Comparison of ENCODE assay signal across 32 cellular contexts in genomic region chr11:34846467-34846866, GRCh38.
"Had no signal": no experiment of that assay in that cellular context is flagged by ENCODE, and none has a peak within 500 bp of the region (broad histone marks: within the 10 kb centered on the region; RNA-seq: fewer than 3 reads in every experiment).

No MANE protein-coding gene starts in this region.

- DNase-seq: activated B cell treated with CpG ODN at 0.5 μM for 24 hours; activated CD4-positive, alpha-beta memory T cell treated with anti-CD3 and anti-CD28 coated beads for 36 hours; activated CD4-positive, alpha-beta T cell treated with anti-CD3 and anti-CD28 coated beads for 4 hours; activated CD4-positive, alpha-beta T cell treated with anti-CD3 and anti-CD28 coated beads, Interleukin-2, amount 10 ng/mL, durations not matched to agents 24 days and 14 days; activated CD4-positive, alpha-beta T cell treated with anti-CD3 and anti-CD28 coated beads, Interleukin-2, amount 50 U/mL, for 1 hour; activated CD4-positive, alpha-beta T cell treated with anti-CD3 and anti-CD28 coated beads, Interleukin-2, amount 50 U/mL, for 4 hours; activated CD4-positive, CD25-positive, alpha-beta regulatory T cell treated with anti-CD3 and anti-CD28 coated beads, Interleukin-2, amount 50 U/mL, for 72 hours; activated CD8-positive, alpha-beta memory T cell treated with anti-CD3 and anti-CD28 coated beads, Interleukin-2, amount 50 U/mL, for 4 hours; activated CD8-positive, alpha-beta T cell treated with anti-CD3 and anti-CD28 coated beads for 36 hours; activated effector memory CD4-positive, alpha-beta T cell treated with anti-CD3 and anti-CD28 coated beads, Interleukin-2, amount 50 U/mL, for 16 hours; activated gamma-delta T cell treated with Interleukin-2 at 50 U/mL for 16 hours; activated naive CD4-positive, alpha-beta T cell; activated naive CD4-positive, alpha-beta T cell treated with anti-CD3 and anti-CD28 coated beads for 36 hours; activated naive CD4-positive, alpha-beta T cell treated with anti-CD3 and anti-CD28 coated beads, Interleukin-2, amount 50 U/mL, for 16 hours; activated naive CD8-positive, alpha-beta T cell treated with anti-CD3 and anti-CD28 coated beads for 36 hours; activated T-cell treated with anti-CD3 and anti-CD28 coated beads for 4 hours; activated T-cell treated with anti-CD3 and anti-CD28 coated beads, Interleukin-2, amount 50 U/mL, for 1 hour; activated T-cell treated with anti-CD3 and anti-CD28 coated beads, Interleukin-2, amount 50 U/mL, for 4 hours; activated T-cell treated with anti-CD3 and anti-CD28 coated beads, Interleukin-2, amount 50 U/mL, for 72 hours; adrenal gland; amniotic stem cell; aorta; body of pancreas; caudate nucleus; cerebellar nuclear complex; T-helper 1 cell; T-helper 2 cell; T-helper 9 cell had no signal

- H3K27ac ChIP-seq: adrenal gland, body of pancreas, cardiac muscle cell, VCaP had no signal

- H3K4me3 ChIP-seq: adrenal gland, body of pancreas, cardiac muscle cell had no signal

- H3K27me3 ChIP-seq: adrenal gland, body of pancreas, cardiac muscle cell had no signal

- H3K9me3 ChIP-seq: adrenal gland, body of pancreas had no signal

- H3K4me1 ChIP-seq: adrenal gland, body of pancreas had no signal

- ATAC-seq: activated CD8-positive, alpha-beta T cell treated with anti-CD3 and anti-CD28 coated beads for 36 hours; activated naive CD4-positive, alpha-beta T cell treated with anti-CD3 and anti-CD28 coated beads, Interleukin-2, amount 50 U/mL, for 72 hours; activated T-cell treated with anti-CD3 and anti-CD28 coated beads, Interleukin-2, amount 50 U/mL, for 4 hours; activated T-cell treated with anti-CD3 and anti-CD28 coated beads, Interleukin-2, amount 50 U/mL, for 72 hours; activated T-helper 17 cell treated with anti-CD3 and anti-CD28 coated beads, Interleukin-2, amount 50 U/mL, for 72 hours; body of pancreas had no signal

- H3K36me3 ChIP-seq: adrenal gland, cardiac muscle cell had no signal
